8 cellular contexts compared by ENCODE assay signal in genomic region chr1:61079898-61080336, GRCh38. TPM values are rescaled to one million over a fixed set of nuclear protein-coding genes. Genes with fewer than 3 reads are reported as not detected.
DNase-seq lines count a peak whose midpoint lies in the region; ATAC-seq, FAIRE-seq and TF ChIP-seq lines count a peak whose summit lies in the region.

No MANE protein-coding gene starts in this region.

- intact Hi-C loops in kidney (cut with DNase I) = no loop called here

- H3K4me1 ChIP-seq in kidney (ENCODE audit: control insufficient read depth in 1 of 2, insufficient read depth in 1 of 2, low read depth in 1 of 2, low read length in 2 of 2) = peaks cover 16 to 28% of the 10 kb centered on the region in 2 donors

- peak; percentile 46 for TF ChIP-seq CTCF in AG10803 (conservative IDR thresholded peaks at IDR 0.05; ENCODE audit: low read length)
- peak; percentile 13 for TF ChIP-seq CTCF in kidney (IDR thresholded peaks at IDR 0.05; ENCODE audit: borderline replicate concordance, extremely low read depth, insufficient read depth)

- no peak for FAIRE-seq in kidney (lab: Jason Lieb, UNC)

- H3K27ac ChIP-seq in kidney (ENCODE audit: low read depth in 2 of 2, low read length in 2 of 2) = peak overlapping the region in 1 of 2 donors; percentile 82

- peak; percentile 80 for DNase-seq in AG10803 (ENCODE audit: low read depth)
- DNase-seq in HCEC 1CT = peak; percentile 91
- DNase-seq in cerebellum (ENCODE audit: low spot score) = peak; percentile 70
- DNase-seq in kidney = peak; percentile 92
- DNase-seq in stimulated activated CD8-positive, alpha-beta memory T cell treated with anti-CD3 and anti-CD28 coated beads, Interleukin-4, amount 100 ng/mL, for 48 hours = peak; percentile 34
- DNase-seq in epidermal melanocyte (ENCODE audit: insufficient read length, low spot score) = no peak

- peak overlapping the region; percentile 2; the same call in 1 of the 2 replicates for H3K4me3 ChIP-seq in AG10803 (ENCODE audit: low read length)
- H3K4me3 ChIP-seq in kidney (ENCODE audit: low read length in 2 of 2) = peak overlapping the region; percentile 43 to 75

- no peak for ATAC-seq in GM18861 (IDR thresholded peaks at IDR 0.05; ENCODE audit: unreplicated experiment)

- peak overlapping the region in 1 of 2 donors; percentile 24 for H3K9ac ChIP-seq in kidney (ENCODE audit: low read length in 2 of 2)

- no peaks in the 10 kb centered on the region for H3K36me3 ChIP-seq in kidney (ENCODE audit: control insufficient read depth in 1 of 2, insufficient read depth in 2 of 2, low read length in 2 of 2)

- H3K9me3 ChIP-seq in kidney (ENCODE audit: control insufficient read depth in 1 of 2, low read length in 2 of 2) = no peaks in the 10 kb centered on the region

TF ChIP-seq in PFSK-1, 5 proteins besides CTCF, POLR2A, EP300 and RAD21:
- TF ChIP-seq SIN3A (IDR thresholded peaks at IDR 0.05; ENCODE audit: borderline replicate concordance, insufficient read depth, low read length) (peak; percentile 79; the same call in 1 of the 2 replicates), POLR2AphosphoS5 (IDR thresholded peaks at IDR 0.05; ENCODE audit: low read depth, low read length) (no peak), REST (IDR thresholded peaks at IDR 0.05; ENCODE audit: insufficient read depth in 1 of 2, low read depth in 2 of 2, low read length in 2 of 2) (0 out of 4 replicates have a peak, but pooled peaks of 1 of the 2 experiments have one; percentile 70), FOXP2 (optimal IDR thresholded peaks at IDR 0.05; ENCODE audit: borderline replicate concordance, extremely low read depth, extremely low read length, insufficient read depth) (no peak), TAF1 (IDR thresholded peaks at IDR 0.05; ENCODE audit: borderline replicate concordance, insufficient read depth, low read length) (peak; percentile 47; the same call in 1 of the 2 replicates)

RNA-seq across cellular contexts. Expression of gene NFIA, which starts 2.4 kb away (rescaled TPM):
- 9.8 TPM for polyA plus RNA-seq in PFSK-1 (2012; ENCODE audit: insufficient read length, low read depth)
- total RNA-seq in cerebellum (86.0 TPM), kidney (87.5 TPM)
- 4.8 TPM for polyA plus RNA-seq in kidney (ENCODE audit: insufficient read depth, low read depth, low replicate concordance)
